ENCODE assay signal across 1 cellular context in genomic region chr12:99479149-99479548, GRCh38.
TF ChIP-seq lines count a peak whose summit lies in the region.

No MANE protein-coding gene starts in this region.

TF ChIP-seq in IMR-90, 13 proteins besides CTCF, POLR2A, EP300 and RAD21 (continued from another document):
- no peak for TF ChIP-seq USF2 (IDR thresholded peaks at IDR 0.05; ENCODE audit: low read depth, low read length)
- no peak for TF ChIP-seq CHD1 (IDR thresholded peaks at IDR 0.05; ENCODE audit: low read depth, low read length)
- no peak for TF ChIP-seq FOS (IDR thresholded peaks at IDR 0.05; ENCODE audit: low read depth, low read length)
- TF ChIP-seq MAFK (IDR thresholded peaks at IDR 0.05; ENCODE audit: low read depth, low read length): peak; percentile 95
